Comparison of ENCODE assay signal across 30 cellular contexts in genomic region chr5:8606231-8606630, GRCh38.
"Had no signal": no experiment of that assay in that cellular context is flagged by ENCODE, and none has a peak within 500 bp of the region (broad histone marks: within the 10 kb centered on the region; RNA-seq: fewer than 3 reads in every experiment).

No MANE protein-coding gene starts in this region.

- H3K4me3 Mint-ChIP-seq: activated CD4-positive, alpha-beta T cell treated with anti-CD3 and anti-CD28 coated beads for 36 hours; activated CD4-positive, alpha-beta T cell treated with anti-CD3 and anti-CD28 coated beads, Interleukin-2, amount 10 ng/mL, durations not matched to agents 7 days and 5 days; activated CD8-positive, alpha-beta T cell treated with anti-CD3 and anti-CD28 coated beads, Interleukin-2, amount 10 ng/mL, durations not matched to agents 7 days and 5 days; activated naive CD4-positive, alpha-beta T cell treated with anti-CD3 and anti-CD28 coated beads, Interleukin-2, amount 50 U/mL, for 24 hours; activated naive CD8-positive, alpha-beta T cell treated with anti-CD3 and anti-CD28 coated beads, Interleukin-2, amount 10 ng/mL, durations not matched to agents 7 days and 5 days; activated T-cell treated with anti-CD3 and anti-CD28 coated beads, Interleukin-2, amount 50 U/mL, for 24 hours; T-helper 1 cell treated with Interleukin-12 subunit alpha and Interleukin-12 subunit beta and Interleukin-4 antibody, amounts not matched to agents 30 μg/mL and 1 μg/mL, for 36 hours; T-helper 2 cell treated with Interferon-gamma antibody and Interleukin-4, amounts not matched to agents 5 μg/mL and 100 μg/mL, for 36 hours had no signal

- H3K4me2 ChIP-seq: SK-N-SH had no signal

- ATAC-seq: activated CD4-positive, alpha-beta T cell treated with anti-CD3 and anti-CD28 coated beads for 36 hours; activated CD4-positive, CD25-positive, alpha-beta regulatory T cell treated with anti-CD3 and anti-CD28 coated beads, Interleukin-2, amount 50 U/mL, for 24 hours; activated CD8-positive, alpha-beta T cell treated with anti-CD3 and anti-CD28 coated beads, Interleukin-2, amount 10 ng/mL, durations not matched to agents 7 days and 5 days; K562; Panc1 had no signal

- H3K4me1 Mint-ChIP-seq: activated CD4-positive, alpha-beta T cell treated with anti-CD3 and anti-CD28 coated beads for 36 hours; activated CD4-positive, alpha-beta T cell treated with anti-CD3 and anti-CD28 coated beads, Interleukin-2, amount 10 ng/mL, durations not matched to agents 7 days and 5 days; activated naive CD4-positive, alpha-beta T cell treated with anti-CD3 and anti-CD28 coated beads, Interleukin-2, amount 50 U/mL, for 24 hours; activated naive CD8-positive, alpha-beta T cell treated with anti-CD3 and anti-CD28 coated beads, Interleukin-2, amount 10 ng/mL, durations not matched to agents 7 days and 5 days had no signal

- H3K27ac Mint-ChIP-seq: activated CD4-positive, alpha-beta T cell treated with anti-CD3 and anti-CD28 coated beads for 36 hours; activated CD4-positive, alpha-beta T cell treated with anti-CD3 and anti-CD28 coated beads, Interleukin-2, amount 10 ng/mL, durations not matched to agents 7 days and 5 days; activated CD8-positive, alpha-beta T cell treated with anti-CD3 and anti-CD28 coated beads, Interleukin-2, amount 10 ng/mL, durations not matched to agents 7 days and 5 days; activated naive CD4-positive, alpha-beta T cell treated with anti-CD3 and anti-CD28 coated beads, Interleukin-2, amount 50 U/mL, for 24 hours; activated naive CD8-positive, alpha-beta T cell treated with anti-CD3 and anti-CD28 coated beads, Interleukin-2, amount 10 ng/mL, durations not matched to agents 7 days and 5 days; activated T-cell treated with anti-CD3 and anti-CD28 coated beads, Interleukin-2, amount 50 U/mL, for 24 hours; activated T-helper 2 cell treated with anti-CD3 and anti-CD28 coated beads, Interferon-gamma antibody, Interleukin-2, Interleukin-4, amounts not matched to agents 10 μg/mL and 5 μg/mL and 100 μg/mL, durations not matched to agents 14 hours and 24 hours and 36 hours; T-helper 1 cell treated with Interleukin-12 subunit alpha and Interleukin-12 subunit beta and Interleukin-4 antibody, amounts not matched to agents 30 μg/mL and 1 μg/mL, for 36 hours; T-helper 2 cell treated with Interferon-gamma antibody and Interleukin-4, amounts not matched to agents 5 μg/mL and 100 μg/mL, for 36 hours had no signal

- H3K9ac ChIP-seq: SK-N-SH had no signal

- H3K27me3 Mint-ChIP-seq: activated CD4-positive, alpha-beta T cell treated with anti-CD3 and anti-CD28 coated beads for 36 hours; activated CD4-positive, alpha-beta T cell treated with anti-CD3 and anti-CD28 coated beads, Interleukin-2, amount 10 ng/mL, durations not matched to agents 7 days and 5 days; activated naive CD4-positive, alpha-beta T cell treated with anti-CD3 and anti-CD28 coated beads, Interleukin-2, amount 50 U/mL, for 24 hours; activated naive CD8-positive, alpha-beta T cell treated with anti-CD3 and anti-CD28 coated beads, Interleukin-2, amount 10 ng/mL, durations not matched to agents 7 days and 5 days; activated T-cell treated with anti-CD3 and anti-CD28 coated beads, Interleukin-2, amount 50 U/mL, for 24 hours had no signal

- H3K9me3 ChIP-seq: ascending aorta, SJSA1, SK-N-SH had no signal

- H3K27ac ChIP-seq: ascending aorta, cardiac muscle cell, SJSA1 had no signal

- H3K4me1 ChIP-seq: ascending aorta, SJSA1 had no signal

- H3K36me3 Mint-ChIP-seq: activated naive CD4-positive, alpha-beta T cell treated with anti-CD3 and anti-CD28 coated beads, Interleukin-2, amount 50 U/mL, for 24 hours; activated naive CD8-positive, alpha-beta T cell treated with anti-CD3 and anti-CD28 coated beads, Interleukin-2, amount 10 ng/mL, durations not matched to agents 7 days and 5 days had no signal

- H3K36me3 ChIP-seq: ascending aorta, cardiac muscle cell, SJSA1 had no signal

- DNase-seq: activated CD4-positive, alpha-beta T cell treated with anti-CD3 and anti-CD28 coated beads for 36 hours; activated CD4-positive, alpha-beta T cell treated with anti-CD3 and anti-CD28 coated beads, Interleukin-2, amount 10 ng/mL, durations not matched to agents 7 days and 5 days; activated CD4-positive, alpha-beta T cell treated with anti-CD3 and anti-CD28 coated beads, Interleukin-2, amount 50 U/mL, for 48 hours; activated CD8-positive, alpha-beta T cell treated with anti-CD3 and anti-CD28 coated beads, Interleukin-2, amount 10 ng/mL, durations not matched to agents 7 days and 5 days; activated gamma-delta T cell; activated naive CD4-positive, alpha-beta T cell treated with Interleukin-2 at 50 U/mL for 16 hours; activated naive CD8-positive, alpha-beta T cell treated with anti-CD3 and anti-CD28 coated beads, Interleukin-2, amount 10 ng/mL, durations not matched to agents 7 days and 5 days; activated T-cell treated with anti-CD3 and anti-CD28 coated beads, Interleukin-2, amount 50 U/mL, for 24 hours; amygdala; NCI-H1092 treated with DMSO at 0.1 percent for 48 hours; NCI-H1694 treated with DMSO at 0.1 percent for 48 hours; NCI-H2029; NCI-H2171 treated with DMSO at 0.1 percent for 48 hours; NCI-H2227 treated with DMSO at 0.1 percent for 48 hours; NCI-H446; NCI-H510A treated with DMSO at 0.1 percent for 48 hours; NCI-H526 treated with DMSO at 0.1 percent for 48 hours; RPMI8226; SHP77 treated with DMSO at 0.1 percent for 48 hours; SK-N-SH had no signal

- H3K4me3 ChIP-seq: ascending aorta, cardiac muscle cell, K562, SJSA1 had no signal

- H3K27me3 ChIP-seq: ascending aorta had no signal

- H3K9me3 Mint-ChIP-seq: activated CD4-positive, alpha-beta T cell treated with anti-CD3 and anti-CD28 coated beads, Interleukin-2, amount 10 ng/mL, durations not matched to agents 7 days and 5 days; activated naive CD8-positive, alpha-beta T cell treated with anti-CD3 and anti-CD28 coated beads, Interleukin-2, amount 10 ng/mL, durations not matched to agents 7 days and 5 days had no signal
